ENCODE assay signal across 27 cellular contexts in the genomic region with DNA sequence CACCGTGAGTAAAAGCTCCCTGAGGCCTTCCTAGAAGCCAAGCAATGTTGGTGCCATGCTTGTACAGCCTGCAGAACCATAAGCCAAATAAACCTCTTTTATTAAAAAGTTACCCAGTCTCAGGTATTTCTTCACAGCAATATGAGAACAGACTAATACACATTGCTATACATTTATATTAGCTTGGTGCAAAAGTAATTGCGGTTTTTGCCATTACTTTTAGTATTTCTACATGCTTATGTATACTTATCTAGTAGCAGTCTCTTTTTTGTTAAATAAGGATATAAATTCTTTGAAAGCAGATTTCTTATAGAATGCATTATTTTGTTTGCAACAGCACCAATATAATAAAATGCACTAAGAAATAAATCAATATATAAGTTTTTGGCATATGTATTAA.
"Had no signal": no experiment of that assay in that cellular context is flagged by ENCODE, and none has a peak within 500 bp of the region (broad histone marks: within the 10 kb centered on the region; RNA-seq: fewer than 3 reads in every experiment).

No MANE protein-coding gene starts in this region.

- H3K9me3 ChIP-seq: ovary, psoas muscle, spleen, stomach, thoracic aorta, thyroid gland, tibial nerve, upper lobe of left lung, vagina had no signal

- DNase-seq: naive thymus-derived CD4-positive, alpha-beta T cell; natural killer cell; occipital lobe; ovary; posterior cingulate gyrus; psoas muscle; right cardiac atrium; spleen; stimulated activated CD4-positive, alpha-beta T cell treated with anti-CD3 and anti-CD28 coated beads, Interleukin-12 subunit alpha, Interleukin-12 subunit beta, amount 100 ng/mL, for 4 hours; stimulated activated CD4-positive, alpha-beta T cell treated with anti-CD3 and anti-CD28 coated beads, Interleukin-1b, Interleukin-23, amount 100 ng/mL, for 48 hours; stimulated activated CD4-positive, alpha-beta T cell treated with anti-CD3 and anti-CD28 coated beads, Interleukin-4, amount 100 ng/mL, for 1 hour; stimulated activated CD4-positive, alpha-beta T cell treated with anti-CD3 and anti-CD28 coated beads, Interleukin-4, amount 100 ng/mL, for 4 hours; stimulated activated CD8-positive, alpha-beta memory T cell treated with anti-CD3 and anti-CD28 coated beads, Interleukin-4, amount 100 ng/mL, for 48 hours; stimulated activated naive CD4-positive, alpha-beta T cell treated with Interleukin-2 at 50 U/mL for 16 hours; stomach; thyroid gland; trophoblast cell; upper lobe of left lung had no signal

- H3K4me3 ChIP-seq: neural progenitor cell, ovary, psoas muscle, skin epidermis, smooth muscle cell, spleen, stomach, thoracic aorta, thyroid gland, tibial nerve, upper lobe of left lung, vagina had no signal

- H3K9ac ChIP-seq: neural progenitor cell, parathyroid adenoma had no signal

- H3K4me1 ChIP-seq: neural progenitor cell, parathyroid adenoma, psoas muscle, spleen, stomach, thyroid gland, tibial nerve, upper lobe of left lung, vagina had no signal

- H2AFZ ChIP-seq: neural progenitor cell, parathyroid adenoma had no signal

- H3K27ac ChIP-seq: neural progenitor cell, ovary, parathyroid adenoma, psoas muscle, skin epidermis, spleen, stomach, thoracic aorta, thyroid gland, tibial nerve, upper lobe of left lung, vagina had no signal

- ATAC-seq: naive thymus-derived CD4-positive, alpha-beta T cell; natural killer cell; psoas muscle; right cardiac atrium; sciatic nerve; stimulated activated memory B cell treated with anti-CD40 and anti-IgM and Interleukin-4, amounts not matched to agents 10 μg/mL and 1 μg/mL and 100 μg/mL, for 72 hours had no signal

- H3K79me2 ChIP-seq: parathyroid adenoma had no signal

- H3K36me3 ChIP-seq: neural progenitor cell, ovary, spleen, stomach, thoracic aorta, thyroid gland, tibial nerve, upper lobe of left lung, vagina had no signal

- H3K27me3 ChIP-seq: neural progenitor cell, ovary, spleen, stomach, thyroid gland, tibial nerve, upper lobe of left lung, vagina had no signal

- H3K4me2 ChIP-seq: neural progenitor cell, smooth muscle cell had no signal
